1 cellular context compared by ENCODE assay signal in genomic region chr12:26032719-26033241, GRCh38.
TF ChIP-seq lines count a peak whose summit lies in the region.

No MANE protein-coding gene starts in this region.

TF ChIP-seq in SK-N-SH treated with all-trans-retinoic acid at 6 μM for 48 hours, 23 proteins besides CTCF, POLR2A, EP300 and RAD21 (continued from another document):
- TF ChIP-seq CSRNP3 (CRISPR knock-in tag; IDR thresholded peaks at IDR 0.05) (no peak), GLIS3 (CRISPR knock-in tag; IDR thresholded peaks at IDR 0.05) (no peak), CREB5 (CRISPR knock-in tag; IDR thresholded peaks at IDR 0.05; ENCODE audit: low read depth) (no peak), ZFP30 (CRISPR knock-in tag; IDR thresholded peaks at IDR 0.05) (no peak), ESRRG (CRISPR knock-in tag; IDR thresholded peaks at IDR 0.05) (no peak), PPARA (CRISPR knock-in tag; IDR thresholded peaks at IDR 0.05; ENCODE audit: borderline replicate concordance) (no peak), ZFP3 (CRISPR knock-in tag; IDR thresholded peaks at IDR 0.05) (no peak)
